ENCODE assay signal across 6 cellular contexts in the genomic region with DNA sequence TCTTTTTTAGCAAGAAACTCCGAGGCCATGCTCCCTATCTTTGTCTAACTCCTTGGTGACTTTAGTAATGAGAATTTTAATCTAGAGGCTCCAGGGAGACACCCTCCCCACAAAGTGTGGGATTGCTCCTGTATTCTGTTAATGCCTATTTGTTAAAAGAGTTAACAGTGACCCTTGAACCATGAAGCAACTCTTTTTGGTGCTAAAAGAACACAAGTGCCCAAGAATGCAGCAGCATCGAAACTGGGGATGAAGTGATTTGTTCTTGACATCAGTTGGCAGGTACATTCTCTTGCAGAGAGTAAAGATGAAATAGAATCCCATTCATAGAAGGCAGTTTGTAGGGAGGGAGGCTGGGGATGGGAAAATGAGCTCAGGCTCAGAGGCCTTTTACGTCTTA.
"Had no signal": no experiment of that assay in that cellular context is flagged by ENCODE, and none has a peak within 500 bp of the region (broad histone marks: within the 10 kb centered on the region; RNA-seq: fewer than 3 reads in every experiment).

No MANE protein-coding gene starts in this region.

- H2AFZ ChIP-seq: GM23338 had no signal

- ATAC-seq: GM23338, K562 had no signal

- H3K4me3 Mint-ChIP-seq: GM23338, H9 had no signal

- H3K27ac Mint-ChIP-seq: GM23338 had no signal

- DNase-seq: H9, HCEC 1CT, IMR-90, KG1 had no signal

- H3K4me2 ChIP-seq: GM23338 had no signal

- H3K4me3 ChIP-seq: GM23338, K562 had no signal

- H3K9me3 Mint-ChIP-seq: GM23338, H9 had no signal
